Comparison of ENCODE assay signal across 1 cellular context in genomic region chr15:90149609-90150340, GRCh38.
TF ChIP-seq lines count a peak whose summit lies in the region.

No MANE protein-coding gene starts in this region.

TF ChIP-seq in SK-N-SH treated with all-trans-retinoic acid at 6 μM for 48 hours, 23 proteins besides CTCF, POLR2A, EP300 and RAD21 (continued from another document):
- TF ChIP-seq ZNF70 (CRISPR knock-in tag; IDR thresholded peaks at IDR 0.05) = no peak
- TF ChIP-seq TOX (CRISPR knock-in tag; IDR thresholded peaks at IDR 0.05; ENCODE audit: borderline replicate concordance) = no peak
- no peak for TF ChIP-seq POU6F1 (CRISPR knock-in tag; IDR thresholded peaks at IDR 0.05; ENCODE audit: borderline replicate concordance, low read depth)
- no peak for TF ChIP-seq ZFP3 (CRISPR knock-in tag; IDR thresholded peaks at IDR 0.05)
- TF ChIP-seq OSR1 (CRISPR knock-in tag; IDR thresholded peaks at IDR 0.05) = no peak
- TF ChIP-seq SNAI2 (CRISPR knock-in tag; IDR thresholded peaks at IDR 0.05) = no peak
- no peak for TF ChIP-seq ARNTL (CRISPR knock-in tag; IDR thresholded peaks at IDR 0.05; ENCODE audit: borderline replicate concordance, low read depth)
- no peak for TF ChIP-seq TCF4 (CRISPR knock-in tag; IDR thresholded peaks at IDR 0.05; ENCODE audit: borderline replicate concordance)
TF ChIP-seq in SK-N-SH treated with all-trans-retinoic acid at 6 μM for 48 hours: peak in this region for 0.
